ENCODE assay signal across 9 cellular contexts in the genomic region with DNA sequence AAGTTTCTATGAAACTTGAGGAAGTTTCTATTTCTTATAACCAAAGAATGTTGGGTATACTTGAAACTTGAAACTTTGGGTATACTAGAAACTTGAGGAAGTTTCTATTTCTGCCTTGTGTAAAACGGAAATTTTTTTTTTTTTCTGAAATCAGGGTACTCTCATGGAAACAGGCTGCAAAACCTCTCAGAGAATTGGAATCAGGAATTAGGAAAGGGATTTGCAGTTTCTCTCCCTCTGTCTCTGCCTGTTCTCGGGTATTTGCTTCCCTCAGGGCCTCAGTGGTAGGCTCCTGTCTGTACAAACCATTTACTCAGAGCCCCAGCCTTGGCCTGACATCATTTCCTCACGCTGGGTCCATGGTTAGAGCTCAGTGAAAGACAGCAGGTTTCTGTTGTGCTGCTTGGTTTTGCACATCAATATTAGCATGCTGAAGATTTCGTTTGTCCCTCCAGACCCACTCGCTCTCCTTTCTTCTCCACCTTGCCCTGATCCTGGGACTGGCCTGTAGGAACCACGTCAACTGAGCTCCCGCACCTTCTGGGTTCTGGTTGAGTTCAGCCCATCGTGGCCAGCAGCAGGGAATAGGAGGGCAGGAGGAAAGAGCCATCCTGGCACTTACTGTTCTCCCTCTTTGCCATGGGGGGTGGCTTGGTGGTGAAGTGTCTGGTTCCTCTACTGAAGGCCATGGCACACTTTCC.
DNase-seq lines count a peak whose midpoint lies in the region; ATAC-seq, FAIRE-seq and TF ChIP-seq lines count a peak whose summit lies in the region.
"Had no signal": no experiment of that assay in that cellular context is flagged by ENCODE, and none has a peak within 500 bp of the region (broad histone marks: within the 10 kb centered on the region; RNA-seq: fewer than 3 reads in every experiment).

No MANE protein-coding gene starts in this region.

- no peak overlapping the region for H3K9ac ChIP-seq in PC-3 (ENCODE audit: low read length)

- no peaks in the 10 kb centered on the region for H4K20me1 ChIP-seq in PC-3 (ENCODE audit: low read length)

- no peak for TF ChIP-seq RAD21 in A549 (conservative IDR thresholded peaks at IDR 0.05 in 1 of 2, IDR thresholded peaks at IDR 0.05 in 1 of 2)

- H3K9me3 Mint-ChIP-seq in glutamatergic neuron (ENCODE audit: unreplicated experiment), result peaks cover 10% of the 10 kb centered on the region

- H3K27me3 ChIP-seq in effector memory CD4-positive, alpha-beta T cell (replicated peaks; ENCODE audit: control insufficient read depth, insufficient read depth, low read length, poor library complexity, severe bottlenecking), result no peaks in the 10 kb centered on the region
- H3K27me3 ChIP-seq in pancreas (no peaks in the 10 kb centered on the region), PC-3 (ENCODE audit: low read length) (no peaks in the 10 kb centered on the region)

- H2AFZ ChIP-seq in PC-3 (ENCODE audit: low read length), result no peak overlapping the region

- no peaks in the 10 kb centered on the region for H3K9me3 ChIP-seq in A549
- no peaks in the 10 kb centered on the region for H3K9me3 ChIP-seq in effector memory CD4-positive, alpha-beta T cell (ENCODE audit: control insufficient read depth, low read length)
- H3K9me3 ChIP-seq in pancreas, result no peaks in the 10 kb centered on the region
- H3K9me3 ChIP-seq in PC-3 (ENCODE audit: low read length), result no peaks in the 10 kb centered on the region

- H3K27me3 Mint-ChIP-seq in glutamatergic neuron (ENCODE audit: unreplicated experiment), result peaks cover 7% of the 10 kb centered on the region

- H3K4me3 ChIP-seq in A549, result no peak overlapping the region
- H3K4me3 ChIP-seq in effector memory CD4-positive, alpha-beta T cell (ENCODE audit: insufficient read depth, low read depth, low read length, poor library complexity, severe bottlenecking), result no peak overlapping the region
- no peak overlapping the region for H3K4me3 ChIP-seq in pancreas
- H3K4me3 ChIP-seq in PC-3 (ENCODE audit: low read length), result no peak overlapping the region

- peak overlapping the region in 1 of 2 experiments; percentile 50; a peak in 3 of 6 replicates for H3K27ac ChIP-seq in A549
- peak overlapping the region; percentile 26 for H3K27ac ChIP-seq in effector memory CD4-positive, alpha-beta T cell (ENCODE audit: insufficient read depth, low read length, poor library complexity, severe bottlenecking)
- peak overlapping the region in 2 of 4 donors; percentile 50 to 60 for H3K27ac ChIP-seq in pancreas
- no peak overlapping the region for H3K27ac ChIP-seq in PC-3 (ENCODE audit: low read length)

- peaks cover 31% of the 10 kb centered on the region for H3K4me1 ChIP-seq in A549
- H3K4me1 ChIP-seq in effector memory CD4-positive, alpha-beta T cell (ENCODE audit: control insufficient read depth, insufficient read depth, low read length, poor library complexity, severe bottlenecking), result peaks cover 21% of the 10 kb centered on the region
- H3K4me1 ChIP-seq in pancreas, result peaks cover 0 to 16% (median 0%) of the 10 kb centered on the region in 3 donors
- peaks cover 1% of the 10 kb centered on the region; the same call in 1 of the 2 replicates for H3K4me1 ChIP-seq in PC-3 (ENCODE audit: insufficient read depth, low read length)

- H3K9me2 ChIP-seq in PC-3 (replicated peaks; ENCODE audit: low read length), result no peaks in the 10 kb centered on the region

- no peak for TF ChIP-seq EP300 in A549 (IDR thresholded peaks at IDR 0.05)

- H3K79me2 ChIP-seq in PC-3 (ENCODE audit: low read length), result no peaks in the 10 kb centered on the region

- WGBS in A549 (ENCODE audit: missing lambda C conversion rate), result 84% methylated on average over 8 of the region's 8 CpGs
- WGBS in pancreas, 2 donors, result 81 to 86% methylated on average over 8 of the region's 8 CpGs

- in situ Hi-C loops in GM18951 (cut with MboI; ENCODE audit: low sequenced_read_pairs, unreplicated experiment), result no loop called here

- TF ChIP-seq POLR2A in A549 (IDR thresholded peaks at IDR 0.05; ENCODE audit: low read length) (no peak), GM18951 (IDR thresholded peaks at IDR 0.05; ENCODE audit: extremely low read depth, insufficient read depth, insufficient read length) (peak; percentile 37)

- H3K27ac Mint-ChIP-seq in glutamatergic neuron (ENCODE audit: unreplicated experiment), result no peak overlapping the region

- DNase-seq in A549 (ENCODE audit: low read depth in 1 of 2, low spot score in 1 of 2) (no peak), UCSD-AML1 (lab: John Stamatoyannopoulos, UW; ENCODE audit: unreplicated experiment) (peak; percentile 29), pancreas (no peak), glutamatergic neuron (no peak), PC-3 (no peak)
- DNase-seq in effector memory CD4-positive, alpha-beta T cell, result no peak

- TF ChIP-seq CTCF in A549 (IDR thresholded peaks at IDR 0.05) (no peak), pancreas (IDR thresholded peaks at IDR 0.05) (no peak), glutamatergic neuron (IDR thresholded peaks at IDR 0.05; ENCODE audit: partially characterized antibody, unreplicated experiment) (no peak), PC-3 (conservative IDR thresholded peaks at IDR 0.05; ENCODE audit: low read depth, low read length) (no peak)

- H3K36me3 ChIP-seq in effector memory CD4-positive, alpha-beta T cell (ENCODE audit: control insufficient read depth, insufficient read depth, low read length), result no peaks in the 10 kb centered on the region
- no peaks in the 10 kb centered on the region for H3K36me3 ChIP-seq in pancreas
- no peaks in the 10 kb centered on the region for H3K36me3 ChIP-seq in PC-3 (ENCODE audit: low read depth, low read length)

- BruUV-seq in PC-3 (replicated peaks; lab: Mats Ljungman, UMichigan), result no TSS peak

- peaks cover 8% of the 10 kb centered on the region for H3K36me3 Mint-ChIP-seq in glutamatergic neuron (ENCODE audit: unreplicated experiment)

- peak in 1 of 2 experiments; percentile 15; a peak in 2 of 6 replicates for ATAC-seq in A549
- ATAC-seq in HG03135 (IDR thresholded peaks at IDR 0.05; ENCODE audit: unreplicated experiment), result peak; percentile 76
- peak in 3 of 4 donors; percentile 30 to 55 (median 48) for ATAC-seq in pancreas
- ATAC-seq in PC-3, result no peak

- CTCF ChIA-PET in A549 (lab: Yijun Ruan, JAX), result interaction anchor here (0.6 to 1.2 kb wide), 4 partner anchors 50 to 291 kb away, joined by 3 read pairs; no protein-coding TSS in a partner anchor
- CTCF ChIA-PET in PC-3 (lab: Charles Lee), result no interaction called here

- no peak for FAIRE-seq in A549 (lab: Jason Lieb, UNC)
- no peak for FAIRE-seq in pancreas (lab: Jason Lieb, UNC)
- FAIRE-seq: colon had no signal

- H3K4me1 Mint-ChIP-seq in glutamatergic neuron (ENCODE audit: low read depth, unreplicated experiment), result peaks cover 5% of the 10 kb centered on the region

- intact Hi-C loops in pancreas (cut with DNase I), result no loop called here
- intact Hi-C loops in PC-3 (cut with micrococcal nuclease), result no loop called here

- POLR2A ChIA-PET in A549 (lab: Yijun Ruan, JAX), result no interaction called here
- POLR2A ChIA-PET in PC-3 (lab: Charles Lee; ENCODE audit: unreplicated experiment), result no interaction called here

- H3K4me3 Mint-ChIP-seq in glutamatergic neuron (ENCODE audit: unreplicated experiment), result no peak overlapping the region

- H3K4me2 ChIP-seq in A549, result peak overlapping the region; percentile 17; the same call in 1 of the 3 replicates
- H3K4me2 ChIP-seq in PC-3 (ENCODE audit: low read length), result no peak overlapping the region

- H3F3A ChIP-seq in PC-3 (ENCODE audit: low read length, unreplicated experiment), result no peaks in the 10 kb centered on the region

TF ChIP-seq in A549, 52 proteins besides CTCF, POLR2A, EP300 and RAD21:
- TF ChIP-seq NFE2L2 (conservative IDR thresholded peaks at IDR 0.05; ENCODE audit: low read length) (no peak), EHMT2 (IDR thresholded peaks at IDR 0.05; ENCODE audit: low read depth) (no peak), ESRRA (IDR thresholded peaks at IDR 0.05; ENCODE audit: borderline replicate concordance, low read length) (no peak), FOSL2 (IDR thresholded peaks at IDR 0.05) (no peak), FOSL2 (CRISPR knock-in tag; IDR thresholded peaks at IDR 0.05) (no peak), ZSCAN20 (CRISPR knock-in tag; IDR thresholded peaks at IDR 0.05) (no peak), MAFK (IDR thresholded peaks at IDR 0.05; ENCODE audit: partially characterized antibody) (no peak), KDM5A (IDR thresholded peaks at IDR 0.05) (no peak), SREBF2 (IDR thresholded peaks at IDR 0.05) (no peak), HOXA7 (CRISPR knock-in tag; IDR thresholded peaks at IDR 0.05) (no peak), JUNB (IDR thresholded peaks at IDR 0.05) (no peak), ZFP36 (IDR thresholded peaks at IDR 0.05; ENCODE audit: borderline replicate concordance, partially characterized antibody) (no peak), FOXS1 (CRISPR knock-in tag; IDR thresholded peaks at IDR 0.05) (no peak), KDM1A (IDR thresholded peaks at IDR 0.05; ENCODE audit: low read depth) (no peak)
- TF ChIP-seq, protein P1, sequence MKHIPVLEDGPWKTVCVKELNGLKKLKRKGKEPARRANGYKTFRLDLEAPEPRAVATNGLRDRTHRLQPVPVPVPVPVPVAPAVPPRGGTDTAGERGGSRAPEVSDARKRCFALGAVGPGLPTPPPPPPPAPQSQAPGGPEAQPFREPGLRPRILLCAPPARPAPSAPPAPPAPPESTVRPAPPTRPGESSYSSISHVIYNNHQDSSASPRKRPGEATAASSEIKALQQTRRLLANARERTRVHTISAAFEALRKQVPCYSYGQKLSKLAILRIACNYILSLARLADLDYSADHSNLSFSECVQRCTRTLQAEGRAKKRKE (CRISPR knock-in tag; IDR thresholded peaks at IDR 0.05; ENCODE audit: low read depth), result no peak
- TF ChIP-seq, protein P2, sequence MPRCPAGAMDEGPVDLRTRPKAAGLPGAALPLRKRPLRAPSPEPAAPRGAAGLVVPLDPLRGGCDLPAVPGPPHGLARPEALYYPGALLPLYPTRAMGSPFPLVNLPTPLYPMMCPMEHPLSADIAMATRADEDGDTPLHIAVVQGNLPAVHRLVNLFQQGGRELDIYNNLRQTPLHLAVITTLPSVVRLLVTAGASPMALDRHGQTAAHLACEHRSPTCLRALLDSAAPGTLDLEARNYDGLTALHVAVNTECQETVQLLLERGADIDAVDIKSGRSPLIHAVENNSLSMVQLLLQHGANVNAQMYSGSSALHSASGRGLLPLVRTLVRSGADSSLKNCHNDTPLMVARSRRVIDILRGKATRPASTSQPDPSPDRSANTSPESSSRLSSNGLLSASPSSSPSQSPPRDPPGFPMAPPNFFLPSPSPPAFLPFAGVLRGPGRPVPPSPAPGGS (IDR thresholded peaks at IDR 0.05), result no peak
